12 cellular contexts compared by ENCODE assay signal in the genomic region with DNA sequence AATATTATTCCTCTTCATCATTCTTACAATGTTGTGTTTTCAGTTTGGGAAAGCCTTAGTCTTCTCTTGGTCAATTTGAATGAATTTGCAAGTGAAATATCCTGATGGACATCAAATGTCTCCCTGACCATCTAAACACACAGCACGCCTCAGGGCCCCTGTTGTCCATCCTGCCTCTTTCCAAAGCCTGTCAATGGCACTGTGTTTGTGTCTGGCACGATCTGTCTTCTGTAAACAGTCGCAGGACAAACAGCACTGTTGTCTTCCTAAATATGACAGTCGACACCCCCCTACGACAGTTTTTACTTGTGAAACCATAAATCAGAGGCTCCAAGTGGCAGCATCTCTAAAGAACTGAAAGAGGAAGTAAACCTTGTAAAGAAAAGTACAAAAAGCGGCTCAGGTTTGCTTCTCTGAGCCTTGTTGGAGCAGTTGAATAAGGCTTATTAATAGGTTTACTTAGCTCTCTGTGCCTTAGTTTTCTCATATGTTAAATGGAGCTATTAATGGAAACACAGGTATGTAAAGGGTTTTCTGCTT.
DNase-seq lines count a peak whose midpoint lies in the region; ATAC-seq and TF ChIP-seq lines count a peak whose summit lies in the region.
"Had no signal": no experiment of that assay in that cellular context is flagged by ENCODE, and none has a peak within 500 bp of the region (broad histone marks: within the 10 kb centered on the region; RNA-seq: fewer than 3 reads in every experiment).

No MANE protein-coding gene starts in this region.

- TF ChIP-seq EP300 in SK-N-SH (IDR thresholded peaks at IDR 0.05; ENCODE audit: borderline replicate concordance in 1 of 2, low read depth in 1 of 2, low read length in 1 of 2), result no peak

- no peak for TF ChIP-seq RAD21 in SK-N-SH (IDR thresholded peaks at IDR 0.05; ENCODE audit: low read length)

- TF ChIP-seq POLR2A in vagina (IDR thresholded peaks at IDR 0.05), result no peak

- H3K27ac ChIP-seq in vagina (no peak overlapping the region), SK-N-SH (ENCODE audit: low read depth in 2 of 2, low read length in 1 of 2) (no peak overlapping the region)

- H3K9me3 ChIP-seq in vagina (no peaks in the 10 kb centered on the region), SK-N-SH (no peaks in the 10 kb centered on the region)
- H3K9me3 ChIP-seq: Caco-2 had no signal

- intact Hi-C loops in vagina (cut with DNase I), result no loop called here

- no peaks in the 10 kb centered on the region for H3K27me3 Mint-ChIP-seq in stimulated activated memory B cell treated with anti-CD40 and anti-IgM and Interleukin-4, amounts not matched to agents 10 μg/mL and 1 μg/mL and 100 μg/mL, for 72 hours

- no peak overlapping the region for H3K4me2 ChIP-seq in SK-N-SH

- no peaks in the 10 kb centered on the region for H3K9me2 ChIP-seq in SK-N-SH

- no peaks in the 10 kb centered on the region for H3F3A ChIP-seq in SK-N-SH (replicated peaks; ENCODE audit: insufficient read depth)

- no peaks in the 10 kb centered on the region for H4K20me1 ChIP-seq in SK-N-SH (ENCODE audit: insufficient read depth)

- POLR2A ChIA-PET in SK-N-SH (lab: Yijun Ruan, JAX), result no interaction called here

- H3K27ac Mint-ChIP-seq in stimulated activated memory B cell treated with anti-CD40 and anti-IgM and Interleukin-4, amounts not matched to agents 10 μg/mL and 1 μg/mL and 100 μg/mL, for 72 hours, result no peak overlapping the region
- H3K27ac Mint-ChIP-seq: activated T-helper 2 cell treated with anti-CD3 and anti-CD28 coated beads, Interferon-gamma antibody, Interleukin-2, Interleukin-4, amounts not matched to agents 10 μg/mL and 5 μg/mL and 100 μg/mL, durations not matched to agents 14 hours and 24 hours and 36 hours; mesothelial cell of epicardium had no signal

- H3K4me3 ChIP-seq in vagina, result no peak overlapping the region
- H3K4me3 ChIP-seq in SK-N-SH (ENCODE audit: low read depth in 2 of 2, low read length in 1 of 2), result no peak overlapping the region

- H3K36me3 Mint-ChIP-seq in stimulated activated memory B cell treated with anti-CD40 and anti-IgM and Interleukin-4, amounts not matched to agents 10 μg/mL and 1 μg/mL and 100 μg/mL, for 72 hours, result no peaks in the 10 kb centered on the region
- H3K36me3 Mint-ChIP-seq: mesothelial cell of epicardium had no signal

- no peaks in the 10 kb centered on the region for H3K36me3 ChIP-seq in vagina
- no peaks in the 10 kb centered on the region for H3K36me3 ChIP-seq in SK-N-SH (replicated peaks in 1 of 2; ENCODE audit: control insufficient read depth in 1 of 2, insufficient read depth in 2 of 2, low read length in 1 of 2)

- 12% methylated on average over 6 of the region's 6 CpGs for WGBS in SK-N-SH (ENCODE audit: low lambda C conversion rate)

- no peak overlapping the region for H3K9ac ChIP-seq in SK-N-SH

- H3K4me1 ChIP-seq in vagina (no peaks in the 10 kb centered on the region), SK-N-SH (ENCODE audit: control insufficient read depth in 1 of 2, insufficient read depth in 2 of 2, low read depth in 1 of 2, low read length in 1 of 2) (no peaks in the 10 kb centered on the region)
- H3K4me1 ChIP-seq: Caco-2 had no signal

- CTCF ChIA-PET in SK-N-SH (lab: Yijun Ruan, JAX), result interaction anchor here (0.6 kb wide), 1 partner anchor 113 kb away, joined by 3 read pairs; no protein-coding TSS in a partner anchor

- no peaks in the 10 kb centered on the region for H3K9me3 Mint-ChIP-seq in stimulated activated memory B cell treated with anti-CD40 and anti-IgM and Interleukin-4, amounts not matched to agents 10 μg/mL and 1 μg/mL and 100 μg/mL, for 72 hours
- H3K9me3 Mint-ChIP-seq: activated T-helper 2 cell treated with anti-CD3 and anti-CD28 coated beads, Interferon-gamma antibody, Interleukin-2, Interleukin-4, amounts not matched to agents 10 μg/mL and 5 μg/mL and 100 μg/mL, durations not matched to agents 14 hours and 24 hours and 36 hours; mesothelial cell of epicardium had no signal

- no peaks in the 10 kb centered on the region for H3K4me1 Mint-ChIP-seq in stimulated activated memory B cell treated with anti-CD40 and anti-IgM and Interleukin-4, amounts not matched to agents 10 μg/mL and 1 μg/mL and 100 μg/mL, for 72 hours
- H3K4me1 Mint-ChIP-seq: mesothelial cell of epicardium had no signal

- TF ChIP-seq CTCF in vagina (IDR thresholded peaks at IDR 0.05), result no peak
- TF ChIP-seq CTCF in SK-N-SH (IDR thresholded peaks at IDR 0.05), result no peak

- ATAC-seq in GM18868 (IDR thresholded peaks at IDR 0.05; ENCODE audit: unreplicated experiment) (peak; percentile 94), GM21717 (IDR thresholded peaks at IDR 0.05; ENCODE audit: unreplicated experiment) (peak; percentile 74), HG03565 (IDR thresholded peaks at IDR 0.05; ENCODE audit: unreplicated experiment) (peak; percentile 67)
- no peak for ATAC-seq in stimulated activated memory B cell treated with anti-CD40 and anti-IgM and Interleukin-4, amounts not matched to agents 10 μg/mL and 1 μg/mL and 100 μg/mL, for 72 hours

- H3K79me2 ChIP-seq in SK-N-SH (ENCODE audit: insufficient read depth), result no peaks in the 10 kb centered on the region

- H2AFZ ChIP-seq in SK-N-SH (ENCODE audit: low read depth), result no peak overlapping the region

- no peak overlapping the region for H3K4me3 Mint-ChIP-seq in stimulated activated memory B cell treated with anti-CD40 and anti-IgM and Interleukin-4, amounts not matched to agents 10 μg/mL and 1 μg/mL and 100 μg/mL, for 72 hours
- H3K4me3 Mint-ChIP-seq: mesothelial cell of epicardium had no signal

- DNase-seq in hippocampal formation (lab: John Stamatoyannopoulos, UW) (peak; percentile 13 to 16), vagina (ENCODE audit: extremely low spot score in 2 of 2) (no peak), SK-N-SH (no peak), DMS114 treated with DMSO at 0.1 percent for 48 hours (lab: John Stamatoyannopoulos, UW; ENCODE audit: unreplicated experiment) (no peak)
- DNase-seq: Caco-2, Right ventricle myocardium superior had no signal

- H3K27me3 ChIP-seq in vagina (no peaks in the 10 kb centered on the region), SK-N-SH (ENCODE audit: insufficient read depth) (no peaks in the 10 kb centered on the region)

TF ChIP-seq in SK-N-SH, 30 proteins besides CTCF, POLR2A, EP300 and RAD21 (continues in another document):
- TF ChIP-seq, protein P1, sequence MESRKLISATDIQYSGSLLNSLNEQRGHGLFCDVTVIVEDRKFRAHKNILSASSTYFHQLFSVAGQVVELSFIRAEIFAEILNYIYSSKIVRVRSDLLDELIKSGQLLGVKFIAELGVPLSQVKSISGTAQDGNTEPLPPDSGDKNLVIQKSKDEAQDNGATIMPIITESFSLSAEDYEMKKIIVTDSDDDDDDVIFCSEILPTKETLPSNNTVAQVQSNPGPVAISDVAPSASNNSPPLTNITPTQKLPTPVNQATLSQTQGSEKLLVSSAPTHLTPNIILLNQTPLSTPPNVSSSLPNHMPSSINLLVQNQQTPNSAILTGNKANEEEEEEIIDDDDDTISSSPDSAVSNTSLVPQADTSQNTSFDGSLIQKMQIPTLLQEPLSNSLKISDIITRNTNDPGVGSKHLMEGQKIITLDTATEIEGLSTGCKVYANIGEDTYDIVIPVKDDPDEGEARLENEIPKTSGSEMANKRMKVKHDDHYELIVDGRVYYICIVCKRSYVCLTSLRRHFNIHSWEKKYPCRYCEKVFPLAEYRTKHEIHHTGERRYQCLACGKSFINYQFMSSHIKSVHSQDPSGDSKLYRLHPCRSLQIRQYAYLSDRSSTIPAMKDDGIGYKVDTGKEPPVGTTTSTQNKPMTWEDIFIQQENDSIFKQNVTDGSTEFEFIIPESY (IDR thresholded peaks at IDR 0.05; ENCODE audit: borderline replicate concordance, low read depth), result no peak
- TF ChIP-seq YY1 (IDR thresholded peaks at IDR 0.05; ENCODE audit: low read depth) (no peak), NFIC (IDR thresholded peaks at IDR 0.05; ENCODE audit: borderline replicate concordance) (no peak), GATA2 (CRISPR knock-in tag; IDR thresholded peaks at IDR 0.05) (no peak), ELF1 (IDR thresholded peaks at IDR 0.05) (no peak), PBX3 (IDR thresholded peaks at IDR 0.05) (no peak), RXRA (IDR thresholded peaks at IDR 0.05; ENCODE audit: borderline replicate concordance, low read depth) (no peak), TCF12 (IDR thresholded peaks at IDR 0.05) (no peak), CHD2 (IDR thresholded peaks at IDR 0.05; ENCODE audit: low read length, partially characterized antibody) (no peak), NRF1 (IDR thresholded peaks at IDR 0.05; ENCODE audit: low read depth, low read length) (no peak), RFX5 (IDR thresholded peaks at IDR 0.05; ENCODE audit: low read length) (no peak), FOXJ3 (CRISPR knock-in tag; IDR thresholded peaks at IDR 0.05) (no peak), SIN3A (IDR thresholded peaks at IDR 0.05; ENCODE audit: borderline replicate concordance, low read depth, low read length) (no peak), FOSL2 (IDR thresholded peaks at IDR 0.05; ENCODE audit: borderline replicate concordance, low read depth) (no peak), MAX (IDR thresholded peaks at IDR 0.05; ENCODE audit: low read depth) (no peak)
- TF ChIP-seq, protein P2, sequence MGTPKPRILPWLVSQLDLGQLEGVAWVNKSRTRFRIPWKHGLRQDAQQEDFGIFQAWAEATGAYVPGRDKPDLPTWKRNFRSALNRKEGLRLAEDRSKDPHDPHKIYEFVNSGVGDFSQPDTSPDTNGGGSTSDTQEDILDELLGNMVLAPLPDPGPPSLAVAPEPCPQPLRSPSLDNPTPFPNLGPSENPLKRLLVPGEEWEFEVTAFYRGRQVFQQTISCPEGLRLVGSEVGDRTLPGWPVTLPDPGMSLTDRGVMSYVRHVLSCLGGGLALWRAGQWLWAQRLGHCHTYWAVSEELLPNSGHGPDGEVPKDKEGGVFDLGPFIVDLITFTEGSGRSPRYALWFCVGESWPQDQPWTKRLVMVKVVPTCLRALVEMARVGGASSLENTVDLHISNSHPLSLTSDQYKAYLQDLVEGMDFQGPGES (IDR thresholded peaks at IDR 0.05; ENCODE audit: low read depth, low read length), result no peak

Comparison
In these comparisons a context has a peak if more than half of its experiments do, and no peak if none do; other contexts are left out.
1. DNase-seq: peak in hippocampal formation (2 of 2); none in vagina (0 of 2), SK-N-SH (single experiment) and DMS114 treated with DMSO at 0.1 percent for 48 hours (single experiment).